8 cellular contexts compared by ENCODE assay signal in genomic region chr1:20507564-20508410, GRCh38. TPM values are rescaled to one million over a fixed set of nuclear protein-coding genes. Genes with fewer than 3 reads are reported as not detected.
DNase-seq lines count a peak whose midpoint lies in the region; ATAC-seq, FAIRE-seq and TF ChIP-seq lines count a peak whose summit lies in the region.

Gene MUL1, minus strand, starts transcription at chr1:20508151. Its CDS starts 127 bp downstream, at chr1:20508024.

- peak within 1 kb of the TSS; percentile 80 to 84 for H3K27ac ChIP-seq in kidney (ENCODE audit: low read depth in 2 of 2, low read length in 2 of 2)

- peaks cover 0 to 6% of the 10 kb centered on the region in 2 donors for H3K4me1 ChIP-seq in kidney (ENCODE audit: control insufficient read depth in 1 of 2, insufficient read depth in 1 of 2, low read depth in 1 of 2, low read length in 2 of 2)

- ATAC-seq in GM19043 (IDR thresholded peaks at IDR 0.05; ENCODE audit: low read depth, unreplicated experiment): peak; percentile 93
- ATAC-seq in HG03439 (IDR thresholded peaks at IDR 0.05; ENCODE audit: unreplicated experiment): peak; percentile 89

- TF ChIP-seq CTCF in AG09309 (IDR thresholded peaks at IDR 0.05; ENCODE audit: control insufficient read depth, insufficient read depth, low read depth, low read length, missing control alignments) (no peak), kidney (IDR thresholded peaks at IDR 0.05; ENCODE audit: borderline replicate concordance, extremely low read depth, insufficient read depth) (no peak)

- peak within 1 kb of the TSS; percentile 72 to 88 for H3K9ac ChIP-seq in kidney (ENCODE audit: low read length in 2 of 2)

- DNase-seq in AG09309 (ENCODE audit: low read depth): peak; percentile 49
- peak; percentile 95 for DNase-seq in NCI-H510A treated with DMSO at 0.1 percent for 48 hours (lab: John Stamatoyannopoulos, UW)
- DNase-seq in activated CD4-positive, alpha-beta T cell treated with anti-CD3 and anti-CD28 coated beads for 24 hours (ENCODE audit: low read depth in 2 of 2): peak; percentile 85 to 96
- peak; percentile 95 for DNase-seq in cerebellum (ENCODE audit: low spot score)
- peak; percentile 98 for DNase-seq in kidney
- peak; percentile 80 to 91 for DNase-seq in stimulated activated CD4-positive, alpha-beta T cell treated with anti-CD3 and anti-CD28 coated beads, Interleukin-15, amount 100 ng/mL, for 1 hour (ENCODE audit: low read depth in 1 of 2, low spot score in 1 of 2)

- no peak for FAIRE-seq in kidney (lab: Jason Lieb, UNC)

- H3K4me3 ChIP-seq in AG09309 (ENCODE audit: control insufficient read depth, low read depth, low read length) (peak within 1 kb of the TSS; percentile 93), kidney (ENCODE audit: low read length in 2 of 2) (peak within 1 kb of the TSS; percentile 91 to 100)

- no peaks in the 10 kb centered on the region for H3K9me3 ChIP-seq in kidney (ENCODE audit: control insufficient read depth in 1 of 2, low read length in 2 of 2)

- intact Hi-C loops in kidney (cut with DNase I): no loop called here

- peaks cover 0 to 2% of the 10 kb centered on the region in 2 donors for H3K36me3 ChIP-seq in kidney (ENCODE audit: control insufficient read depth in 1 of 2, insufficient read depth in 2 of 2, low read length in 2 of 2)

RNA-seq across cellular contexts. Expression of gene MUL1, which starts in this region (rescaled TPM):
- 10.3 TPM for total RNA-seq in cerebellum
- 33.0 TPM for total RNA-seq in kidney
- 40.0 TPM for polyA plus RNA-seq in kidney (ENCODE audit: insufficient read depth, low read depth, low replicate concordance)

Comparison
In these comparisons a context has a peak if more than half of its experiments do, and no peak if none do; other contexts are left out.
1. Peak in every context shown above with its lines: DNase-seq, ATAC-seq, H3K4me3 ChIP-seq and H3K27ac ChIP-seq.